In the genomic region with DNA sequence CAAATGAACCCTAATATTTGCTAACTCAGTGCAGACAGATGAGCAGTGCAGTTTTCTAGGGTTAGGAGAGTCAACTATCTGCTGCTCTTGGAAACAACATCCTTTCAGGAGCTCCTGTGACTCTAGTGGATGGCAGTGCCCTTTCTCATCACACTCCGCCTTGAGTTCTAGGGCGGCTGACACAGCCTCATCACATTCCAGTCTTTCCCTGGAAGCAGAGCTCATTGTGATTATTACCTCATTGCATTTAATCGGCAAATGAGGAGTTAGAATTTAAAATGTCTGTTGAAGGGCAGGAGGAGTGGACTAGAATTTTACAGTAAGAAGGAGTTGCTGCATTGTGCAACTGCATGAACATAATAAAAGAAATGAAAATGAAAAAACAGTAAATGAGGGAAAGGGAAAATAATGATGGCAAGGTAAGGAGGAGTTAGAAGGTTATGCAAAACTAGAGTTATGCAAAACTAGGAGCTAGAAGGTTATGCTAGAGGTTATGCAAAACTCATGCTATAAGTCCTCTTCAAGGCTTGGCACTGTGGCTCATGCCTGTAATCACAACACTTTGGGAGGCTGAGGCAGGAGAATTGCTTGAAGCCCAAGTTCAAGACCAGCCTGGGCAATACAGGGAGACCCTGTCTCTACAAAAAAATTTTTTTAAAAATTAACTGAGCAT, we compare ENCODE assay signal across 24 cellular contexts. TPM values are rescaled to one million over a fixed set of nuclear protein-coding genes. Genes with fewer than 3 reads are reported as not detected.
DNase-seq lines count a peak whose midpoint lies in the region; ATAC-seq, FAIRE-seq and TF ChIP-seq lines count a peak whose summit lies in the region.
"Had no signal": no experiment of that assay in that cellular context is flagged by ENCODE, and none has a peak within 500 bp of the region (broad histone marks: within the 10 kb centered on the region; RNA-seq: fewer than 3 reads in every experiment).

No MANE protein-coding gene starts in this region.

- RAD21 ChIA-PET in GM12878 (lab: Charles Lee; ENCODE audit: unreplicated experiment): interaction anchor here (0.6 to 1.6 kb wide), 5 partner anchors 14 to 170 kb away, joined by 3 to 4 read pairs (median 3); no protein-coding TSS in a partner anchor

- H3K4me1 ChIP-seq in A549 (peaks cover 41% of the 10 kb centered on the region), GM12878 (ENCODE audit: control insufficient read depth, insufficient read depth, low read length) (no peaks in the 10 kb centered on the region), esophagus squamous epithelium (peaks cover 0 to 12% (median 0%) of the 10 kb centered on the region in 3 donors), kidney (ENCODE audit: control insufficient read depth in 1 of 2, insufficient read depth in 1 of 2, low read depth in 1 of 2, low read length in 2 of 2) (no peaks in the 10 kb centered on the region)

- H3K36me3 Mint-ChIP-seq in natural killer cell: no peaks in the 10 kb centered on the region
- H3K36me3 Mint-ChIP-seq: CD14-positive monocyte had no signal

- TF ChIP-seq CTCF in A549 (IDR thresholded peaks at IDR 0.05) (no peak), GM12878 (IDR thresholded peaks at IDR 0.05 in 2 of 3, conservative IDR thresholded peaks at IDR 0.05 in 1 of 3; ENCODE audit: control insufficient read depth in 2 of 3, extremely low read depth in 1 of 3, insufficient read depth in 1 of 3, low read depth in 3 of 3, low read length in 3 of 3) (no peak), esophagus squamous epithelium (IDR thresholded peaks at IDR 0.05) (no peak), kidney (IDR thresholded peaks at IDR 0.05; ENCODE audit: borderline replicate concordance, extremely low read depth, insufficient read depth) (no peak), natural killer cell (IDR thresholded peaks at IDR 0.05) (no peak)

- SMC1A ChIA-PET in GM12878 (lab: Charles Lee; ENCODE audit: uncharacterized antibody, unreplicated experiment): interaction anchor here (0.6 to 2.2 kb wide), 12 partner anchors 9 to 722 kb away, joined by 3 to 7 read pairs (median 4); no protein-coding TSS in a partner anchor

- no peak overlapping the region for H3K4me2 ChIP-seq in A549
- no peak overlapping the region for H3K4me2 ChIP-seq in GM12878 (ENCODE audit: control insufficient read depth, insufficient read depth)
- H3K4me2 ChIP-seq: SK-N-SH had no signal

- H3K9ac ChIP-seq in GM12878 (ENCODE audit: control insufficient read depth, insufficient read depth, low read length) (no peak overlapping the region), kidney (ENCODE audit: low read length in 2 of 2) (no peak overlapping the region)
- H3K9ac ChIP-seq: SK-N-SH had no signal

- no peaks in the 10 kb centered on the region for H4K20me1 ChIP-seq in GM12878 (ENCODE audit: control insufficient read depth, insufficient read depth)

- H2AFZ ChIP-seq in GM12878 (ENCODE audit: control insufficient read depth, low read depth, low read length): no peak overlapping the region

- H3K9me3 ChIP-seq in A549: 0 out of 3 replicates have a peak, but pooled peaks cover 3% of the 10 kb centered on the region
- no peaks in the 10 kb centered on the region; the same call in 2 of the 3 replicates for H3K9me3 ChIP-seq in GM12878 (replicated peaks; ENCODE audit: control insufficient read depth, insufficient read depth, low read length)
- H3K9me3 ChIP-seq in esophagus squamous epithelium: no peaks in the 10 kb centered on the region
- H3K9me3 ChIP-seq in kidney (ENCODE audit: control insufficient read depth in 1 of 2, low read length in 2 of 2): no peaks in the 10 kb centered on the region
- H3K9me3 ChIP-seq: SK-N-SH had no signal

- 78% methylated on average over 3 of the region's 3 CpGs for WGBS in A549 (ENCODE audit: missing lambda C conversion rate)
- 67% methylated on average over 3 of the region's 3 CpGs for WGBS in GM12878 (ENCODE audit: insufficient coverage, insufficient replicate concordance, low lambda C conversion rate, missing lambda C conversion rate)
- 47 to 84% methylated on average over 3 of the region's 3 CpGs for WGBS in esophagus squamous epithelium, 2 donors

- H3K79me2 ChIP-seq in GM12878 (ENCODE audit: control insufficient read depth, insufficient read depth, low read length): no peaks in the 10 kb centered on the region

- no TSS peak for BruUV-seq in GM12878 (replicated peaks; lab: Mats Ljungman, UMichigan)

- peak overlapping the region; percentile 68 to 81; a peak in 5 of 6 replicates for H3K27ac ChIP-seq in A549
- H3K27ac ChIP-seq in GM12878 (ENCODE audit: control insufficient read depth, insufficient read depth): no peak overlapping the region
- H3K27ac ChIP-seq in esophagus squamous epithelium: no peak overlapping the region
- H3K27ac ChIP-seq in kidney (ENCODE audit: low read depth in 2 of 2, low read length in 2 of 2): no peak overlapping the region

- H3K27ac Mint-ChIP-seq in natural killer cell: no peak overlapping the region
- H3K27ac Mint-ChIP-seq: CD14-positive monocyte had no signal

- ATAC-seq in A549: no peak; a peak in 1 of 6 replicates
- peak; percentile 52 for ATAC-seq in GM12878
- no peak for ATAC-seq in HG03097 (IDR thresholded peaks at IDR 0.05; ENCODE audit: low FRiP score, unreplicated experiment)
- ATAC-seq in natural killer cell: no peak
- ATAC-seq: HCT116 had no signal

- DNase-seq in A549 (ENCODE audit: low read depth in 1 of 2, low spot score in 1 of 2): no peak
- DNase-seq in NAMALWA (ENCODE audit: low spot score): peak; percentile 4
- no peak for DNase-seq in GM12878 (ENCODE audit: low read depth, low spot score)
- DNase-seq in islet precursor cell: peak; percentile 17
- DNase-seq in esophagus squamous epithelium (lab: John Stamatoyannopoulos, UW): no peak
- DNase-seq in kidney: no peak
- DNase-seq in natural killer cell: no peak
- DNase-seq: 8988T; DMS53; GDM1; IMR-90; MV-4-11; NCI-H1417; NCI-H1694 treated with DMSO at 0.1 percent for 48 hours; NCI-H2081 treated with DMSO at 0.1 percent for 48 hours; NCI-H748 treated with DMSO at 0.1 percent for 48 hours; NK-92 treated with Interleukin-12 subunit alpha and Interleukin-12 subunit beta, amount 100 ng/mL, for 24 hours; SIG-M5; SK-N-SH had no signal

- no peak overlapping the region for H3K4me3 ChIP-seq in A549
- no peak overlapping the region for H3K4me3 ChIP-seq in GM12878
- H3K4me3 ChIP-seq in esophagus squamous epithelium: no peak overlapping the region
- H3K4me3 ChIP-seq in kidney (ENCODE audit: low read length in 2 of 2): no peak overlapping the region

- POLR2A ChIA-PET in A549 (lab: Yijun Ruan, JAX) (no interaction called here), GM12878 (lab: Charles Lee) (interaction anchor here (0.6 to 1.5 kb wide), 4 partner anchors 13 to 791 kb away, joined by 3 to 4 read pairs (median 3); a partner anchor contains a TSS)

- H3K36me3 ChIP-seq in GM12878 (ENCODE audit: control insufficient read depth in 2 of 2, insufficient read depth in 2 of 2, low read length in 1 of 2) (no peaks in the 10 kb centered on the region), esophagus squamous epithelium (no peaks in the 10 kb centered on the region), kidney (ENCODE audit: control insufficient read depth in 1 of 2, insufficient read depth in 2 of 2, low read length in 2 of 2) (no peaks in the 10 kb centered on the region)

- H3K27me3 ChIP-seq in GM12878 (replicated peaks in 1 of 2; ENCODE audit: control insufficient read depth in 2 of 2, insufficient read depth in 2 of 2, low read length in 1 of 2) (no peaks in the 10 kb centered on the region; a peak in 1 of 4 replicates), esophagus squamous epithelium (no peaks in the 10 kb centered on the region)

- no peak overlapping the region for H3K4me3 Mint-ChIP-seq in natural killer cell
- H3K4me3 Mint-ChIP-seq: CD14-positive monocyte had no signal

- CTCF ChIA-PET in A549 (lab: Yijun Ruan, JAX) (interaction anchor here (0.8 to 1.9 kb wide), 2 partner anchors 130 to 166 kb away, joined by 3 to 7 read pairs; no protein-coding TSS in a partner anchor), GM12878 (lab: Yijun Ruan, JAX) (interaction anchor here (0.6 to 1.7 kb wide), 7 partner anchors 9 to 166 kb away, joined by 3 to 8 read pairs (median 3); no protein-coding TSS in a partner anchor)

- H3K4me1 Mint-ChIP-seq in natural killer cell: no peaks in the 10 kb centered on the region
- H3K4me1 Mint-ChIP-seq: CD14-positive monocyte had no signal

- TF ChIP-seq EP300 in A549 (IDR thresholded peaks at IDR 0.05) (no peak), GM12878 (IDR thresholded peaks at IDR 0.05; ENCODE audit: borderline replicate concordance in 1 of 2, control insufficient read depth in 1 of 2, low read depth in 2 of 2, low read length in 2 of 2) (no peak)

- intact Hi-C loops in GM12878 (cut with micrococcal nuclease; ENCODE audit: unreplicated experiment): no loop called here
- intact Hi-C loops in esophagus squamous epithelium (cut with DNase I): no loop called here
- intact Hi-C loops in kidney (cut with DNase I): no loop called here
- intact Hi-C loops in natural killer cell (cut with micrococcal nuclease): no loop called here

- FAIRE-seq in A549 (lab: Jason Lieb, UNC) (no peak), GM12878 (lab: Jason Lieb, UNC) (no peak), kidney (lab: Jason Lieb, UNC) (no peak)
- FAIRE-seq: D721Med, HTR-8/SVneo had no signal

- no peak for TF ChIP-seq POLR2A in A549 (IDR thresholded peaks at IDR 0.05; ENCODE audit: low read length)
- TF ChIP-seq POLR2A in GM12878 (IDR thresholded peaks at IDR 0.05; ENCODE audit: low read depth, low read length): no peak
- TF ChIP-seq POLR2A in esophagus squamous epithelium (IDR thresholded peaks at IDR 0.05): no peak

- no peak for TF ChIP-seq RAD21 in A549 (conservative IDR thresholded peaks at IDR 0.05 in 1 of 2, IDR thresholded peaks at IDR 0.05 in 1 of 2)
- no peak for TF ChIP-seq RAD21 in GM12878 (IDR thresholded peaks at IDR 0.05; ENCODE audit: insufficient read depth, low read depth, low read length)

- H3K9me3 Mint-ChIP-seq in natural killer cell: no peaks in the 10 kb centered on the region

- in situ Hi-C loops in GM12878 (cut with MboI): no loop called here

- H3K27me3 Mint-ChIP-seq in natural killer cell (ENCODE audit: low read depth in 2 of 2): peaks cover 21 to 33% of the 10 kb centered on the region in 2 donors

RNA-seq across cellular contexts. Expression of a gene that starts 6.9 kb away (rescaled TPM):
- polyA plus RNA-seq in A549 (2011; rRNA removed): 39.0 and 51.1 TPM in 2 replicates
- 8.4 and 9.1 TPM in 2 replicates for polyA plus RNA-seq in A549 (2012; cell fraction: cytosol; rRNA removed)
- polyA plus RNA-seq in A549 (2012; cell fraction: nucleus; rRNA removed): 9.5 and 16.5 TPM in 2 replicates
- 13.7 to 17.4 TPM (median 16.7 TPM) in 3 replicates for polyA plus RNA-seq in A549 (2017; fragmentation: RNase III; extraction: RNeasy Plus Mini Kit Qiagen cat#74134 plus additional on column Dnase treatment)
- 29.9 and 37.2 TPM in 2 replicates for polyA minus RNA-seq in A549 (2011; rRNA and poly(A)+ RNA removed)
- total RNA-seq in GM12878 (2013; cell fraction: nucleolus; rRNA removed): 15.1 and 18.7 TPM in 2 replicates
- 5.5 and 9.9 TPM in 2 replicates for total RNA-seq in GM12878 (2014; rRNA removed)
- total RNA-seq in GM12878 (2014; rRNA removed; fragmentation: Illumina TruSeq; extraction: Trizol): 5.8 TPM in 2 replicates
- total RNA-seq in GM12878 (2021): 8.3 and 8.9 TPM in 2 replicates
- polyA plus RNA-seq in GM12878 (2011; ENCODE audit: low read depth): 0.04 TPM
- polyA plus RNA-seq in GM12878 (2011; rRNA removed): 2.8 and 3.5 TPM in 2 replicates
- polyA plus RNA-seq in GM12878 (2011; cell fraction: cytosol; rRNA removed): 1.7 and 2.1 TPM in 2 replicates
- 0.94 and 1.6 TPM in 2 replicates for polyA plus RNA-seq in GM12878 (2011; cell fraction: nucleus; rRNA removed)
- 0.04 and 0.15 TPM in 2 replicates for polyA plus RNA-seq in GM12878 (2012)
- 2.4 and 5.3 TPM in 2 replicates for polyA plus RNA-seq in GM12878 (2014; fragmentation: Illumina TruSeq; extraction: Trizol)
- 1 to 10 TPM; 4.9 to 7.2 TPM for polyA plus RNA-seq in GM12878 (2014; fragmentation: Nextera tagmentation; extraction: Ambion mirVana)
- polyA plus RNA-seq in GM12878 (2014; rRNA removed): 3.9 and 4.4 TPM in 2 replicates
- 1 to 10 TPM; 2.7 to 3.1 TPM for polyA plus RNA-seq in GM12878 (2016; fragmentation: Nextera tagmentation; extraction: Ambion mirVana)
- polyA minus RNA-seq in GM12878 (2011; rRNA and poly(A)+ RNA removed): 4.0 and 5.3 TPM in 2 replicates
- 1.0 and 1.1 TPM in 2 replicates for polyA minus RNA-seq in GM12878 (2011; cell fraction: cytosol; rRNA and poly(A)+ RNA removed)
- polyA minus RNA-seq in GM12878 (2011; cell fraction: nucleus; rRNA and poly(A)+ RNA removed): 0.85 and 4.0 TPM in 2 replicates
- 10 to 100 TPM; 40.6 to 68.7 (median 56.0) TPM for total RNA-seq in esophagus squamous epithelium
- 44.8 TPM for total RNA-seq in kidney
- 16.4 TPM for polyA plus RNA-seq in kidney (ENCODE audit: insufficient read depth, low read depth, low replicate concordance)
- 1 to 10 TPM in 1 of 3 donors, under 1 TPM in 2; 0.71 to 1.4 (median 0.79) TPM for total RNA-seq in natural killer cell

Comparison
In these comparisons a context has a peak if more than half of its experiments do, and no peak if none do; other contexts are left out.
1. DNase-seq: peak in NAMALWA (single experiment) and islet precursor cell (single experiment); none in A549 (0 of 2), GM12878 (single experiment), esophagus squamous epithelium (single experiment), kidney (single experiment) and natural killer cell (single experiment).
2. H3K27ac ChIP-seq: peak in A549 (2 of 2); none in GM12878 (single experiment), esophagus squamous epithelium (0 of 4) and kidney (0 of 2).